ENCODE assay signal across 26 cellular contexts in the genomic region with DNA sequence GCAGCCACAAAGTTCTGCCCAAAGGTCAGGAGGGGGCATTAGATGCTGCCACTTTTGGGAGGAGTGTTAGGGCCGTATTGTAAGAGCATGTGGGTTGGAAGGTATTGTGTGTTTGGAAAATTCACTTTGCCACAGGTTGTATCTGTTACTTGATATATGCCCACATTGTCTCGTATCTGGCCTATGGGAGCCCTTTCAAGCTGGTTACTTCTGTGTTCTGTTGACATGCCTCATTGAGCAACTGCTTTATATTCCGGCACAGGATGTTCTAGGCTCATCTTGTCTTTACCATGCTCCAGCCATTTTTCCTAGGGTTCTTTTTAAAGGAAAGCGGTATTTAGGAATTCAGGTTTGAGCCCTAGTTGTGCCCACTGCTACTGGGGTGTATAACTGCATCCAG. TPM values are rescaled to one million over a fixed set of nuclear protein-coding genes. Genes with fewer than 3 reads are reported as not detected.
DNase-seq lines count a peak whose midpoint lies in the region; ATAC-seq, FAIRE-seq and TF ChIP-seq lines count a peak whose summit lies in the region.
"Had no signal": no experiment of that assay in that cellular context is flagged by ENCODE, and none has a peak within 500 bp of the region (broad histone marks: within the 10 kb centered on the region; RNA-seq: fewer than 3 reads in every experiment).

No MANE protein-coding gene starts in this region.

- peaks cover 6% of the 10 kb centered on the region for H3K27me3 Mint-ChIP-seq in GM23338 (ENCODE audit: insufficient read depth, low read depth, poor library complexity)
- H3K27me3 Mint-ChIP-seq in memory B cell = no peaks in the 10 kb centered on the region
- H3K27me3 Mint-ChIP-seq in endothelial cell (ENCODE audit: unreplicated experiment) = no peaks in the 10 kb centered on the region
- H3K27me3 Mint-ChIP-seq: CD4-positive, alpha-beta T cell had no signal

- DNase-seq in GM23338 (ENCODE audit: low spot score) (no peak), OCI-LY7 (ENCODE audit: low spot score) (no peak), memory B cell (ENCODE audit: low spot score in 2 of 2) (no peak), urothelium cell line (ENCODE audit: low spot score) (no peak), endothelial cell (ENCODE audit: low spot score) (no peak), WERI-Rb-1 (no peak)
- DNase-seq in activated CD8-positive, alpha-beta memory T cell treated with anti-CD3 and anti-CD28 coated beads, Interleukin-2, amount 50 U/mL, for 48 hours = no peak
- DNase-seq: BE2C; Caco-2; CD4-positive, alpha-beta T cell; DMS 273 treated with DMSO at 0.1 percent for 48 hours; DMS79 treated with DMSO at 0.1 percent for 48 hours; MM.1S; NCI-H1048; NCI-H1436; NCI-H1930; NCI-H2227 treated with DMSO at 0.1 percent for 48 hours; NCI-H510A; NCI-H774; NK-92 treated with Interleukin-12 subunit alpha and Interleukin-12 subunit beta, amount 100 ng/mL, for 24 hours; OCI-M1; Right ventricle myocardium superior had no signal

- H3K4me1 Mint-ChIP-seq in GM23338 = peaks cover 77% of the 10 kb centered on the region
- H3K4me1 Mint-ChIP-seq in memory B cell = peaks cover 23% of the 10 kb centered on the region
- H3K4me1 Mint-ChIP-seq in endothelial cell (ENCODE audit: unreplicated experiment) = peaks cover 7% of the 10 kb centered on the region

- H3K79me2 ChIP-seq in GM23338 (replicated peaks; ENCODE audit: insufficient read depth) (peaks cover 100% of the 10 kb centered on the region), OCI-LY7 (ENCODE audit: insufficient read depth, low read depth, low read length) (peaks cover 78% of the 10 kb centered on the region)

- no peak overlapping the region for H2AFZ ChIP-seq in GM23338
- no peak overlapping the region for H2AFZ ChIP-seq in OCI-LY7 (ENCODE audit: low read length)

- H3K36me3 ChIP-seq in GM23338 (ENCODE audit: insufficient read depth) (no peaks in the 10 kb centered on the region; the same call in 1 of the 2 replicates), OCI-LY7 (ENCODE audit: insufficient read depth, low read length) (peaks cover 64% of the 10 kb centered on the region), WERI-Rb-1 (peaks cover 57% of the 10 kb centered on the region)
- H3K36me3 ChIP-seq: BE2C had no signal

- peaks cover 41% of the 10 kb centered on the region for H3K36me3 Mint-ChIP-seq in GM23338 (ENCODE audit: low read depth)
- peaks cover 16% of the 10 kb centered on the region for H3K36me3 Mint-ChIP-seq in memory B cell
- peaks cover 8% of the 10 kb centered on the region for H3K36me3 Mint-ChIP-seq in endothelial cell (ENCODE audit: low read depth, unreplicated experiment)

- intact Hi-C loops in OCI-LY7 (cut with micrococcal nuclease; ENCODE audit: unreplicated experiment) = no loop called here

- H4K20me1 ChIP-seq in GM23338 (replicated peaks; ENCODE audit: insufficient read depth) = peaks cover 58% of the 10 kb centered on the region
- H4K20me1 ChIP-seq in OCI-LY7 (ENCODE audit: insufficient read depth, low read length) = peaks cover 8% of the 10 kb centered on the region

- H3K4me3 Mint-ChIP-seq in GM23338 (no peak overlapping the region), memory B cell (no peak overlapping the region), endothelial cell (ENCODE audit: unreplicated experiment) (no peak overlapping the region)
- H3K4me3 Mint-ChIP-seq: CD4-positive, alpha-beta T cell had no signal

- H3K27ac ChIP-seq in GM23338 (ENCODE audit: low read depth) (no peak overlapping the region), OCI-LY7 (ENCODE audit: low read depth, low read length, poor library complexity, severe bottlenecking) (no peak overlapping the region), WERI-Rb-1 (no peak overlapping the region)
- H3K27ac ChIP-seq: HL-60 had no signal

- ATAC-seq in GM23338 = no peak
- ATAC-seq in memory B cell (ENCODE audit: low read depth) = peak; percentile 54
- ATAC-seq: HepG2, K562 had no signal

- POLR2A ChIA-PET in OCI-LY7 (lab: Charles Lee) = no interaction called here

- H3K27ac Mint-ChIP-seq in GM23338 (peak overlapping the region; percentile 19; the same call in 1 of the 2 replicates), memory B cell (no peak overlapping the region), endothelial cell (ENCODE audit: unreplicated experiment) (no peak overlapping the region)
- H3K27ac Mint-ChIP-seq: CD4-positive, alpha-beta T cell had no signal

- H3K9me3 ChIP-seq in OCI-LY7 (ENCODE audit: low read length) (no peaks in the 10 kb centered on the region), WERI-Rb-1 (ENCODE audit: severe bottlenecking) (no peaks in the 10 kb centered on the region)
- H3K9me3 ChIP-seq: BE2C, Caco-2, HAP-1 had no signal

- peak; percentile 81 for FAIRE-seq in urothelium cell line (lab: Jason Lieb, UNC)
- FAIRE-seq: HepG2, K562 had no signal

- H3K9me2 ChIP-seq in GM23338 (ENCODE audit: insufficient read depth) (no peaks in the 10 kb centered on the region), OCI-LY7 (ENCODE audit: insufficient read depth, low read length) (no peaks in the 10 kb centered on the region)

- no peaks in the 10 kb centered on the region for H3K9me3 Mint-ChIP-seq in GM23338
- no peaks in the 10 kb centered on the region for H3K9me3 Mint-ChIP-seq in memory B cell
- no peaks in the 10 kb centered on the region for H3K9me3 Mint-ChIP-seq in endothelial cell (ENCODE audit: unreplicated experiment)
- H3K9me3 Mint-ChIP-seq: CD4-positive, alpha-beta T cell had no signal

- H3K4me3 ChIP-seq in GM23338 (no peak overlapping the region), OCI-LY7 (ENCODE audit: low read depth, low read length, poor library complexity, severe bottlenecking) (no peak overlapping the region), WERI-Rb-1 (ENCODE audit: low read depth, low read length) (no peak overlapping the region)
- H3K4me3 ChIP-seq: HAP-1, K562 had no signal

- H3K4me1 ChIP-seq in GM23338 (ENCODE audit: insufficient read depth) (peaks cover 53% of the 10 kb centered on the region), OCI-LY7 (ENCODE audit: insufficient read depth, low read length, poor library complexity, severe bottlenecking) (peaks cover 14% of the 10 kb centered on the region)
- H3K4me1 ChIP-seq: BE2C, Caco-2 had no signal

- CTCF ChIA-PET in OCI-LY7 (lab: Charles Lee; ENCODE audit: unreplicated experiment) = no interaction called here

- H3F3A ChIP-seq in GM23338 (replicated peaks; ENCODE audit: low read depth) = no peaks in the 10 kb centered on the region

- TF ChIP-seq CTCF in GM23338 (conservative IDR thresholded peaks at IDR 0.05; ENCODE audit: low read depth in 2 of 2) = no peak
- TF ChIP-seq CTCF in OCI-LY7 (conservative IDR thresholded peaks at IDR 0.05; ENCODE audit: low read length) = no peak
- no peak for TF ChIP-seq CTCF in endothelial cell (IDR thresholded peaks at IDR 0.05; ENCODE audit: unreplicated experiment)
- TF ChIP-seq CTCF in WERI-Rb-1 (IDR thresholded peaks at IDR 0.05; ENCODE audit: low read depth, low read length) = no peak

- no TSS peak for BruUV-seq in OCI-LY7 (replicated peaks; lab: Mats Ljungman, UMichigan)

- no peaks in the 10 kb centered on the region for H3K27me3 ChIP-seq in GM23338 (ENCODE audit: insufficient read depth)
- no peaks in the 10 kb centered on the region for H3K27me3 ChIP-seq in WERI-Rb-1 (ENCODE audit: insufficient read depth, low read depth, severe bottlenecking)
- H3K27me3 ChIP-seq: BE2C had no signal

- H3K4me2 ChIP-seq in GM23338 = no peak overlapping the region
- H3K4me2 ChIP-seq in OCI-LY7 (ENCODE audit: low read length) = 0 out of 2 replicates have a peak overlapping the region, but pooled peaks have one; percentile 5

TF ChIP-seq in GM23338, 12 proteins besides CTCF, POLR2A, EP300 and RAD21 (continues in another document):
- TF ChIP-seq ZNF331 (CRISPR knock-in tag; IDR thresholded peaks at IDR 0.05; ENCODE audit: low read depth) (no peak), EZH2 (IDR thresholded peaks at IDR 0.05; ENCODE audit: low read depth, unreplicated experiment) (no peak), EZH2phosphoT487 (IDR thresholded peaks at IDR 0.05; ENCODE audit: unreplicated experiment) (no peak), POLR2AphosphoS5 (IDR thresholded peaks at IDR 0.05; ENCODE audit: low read depth) (no peak)
- TF ChIP-seq, protein P1, sequence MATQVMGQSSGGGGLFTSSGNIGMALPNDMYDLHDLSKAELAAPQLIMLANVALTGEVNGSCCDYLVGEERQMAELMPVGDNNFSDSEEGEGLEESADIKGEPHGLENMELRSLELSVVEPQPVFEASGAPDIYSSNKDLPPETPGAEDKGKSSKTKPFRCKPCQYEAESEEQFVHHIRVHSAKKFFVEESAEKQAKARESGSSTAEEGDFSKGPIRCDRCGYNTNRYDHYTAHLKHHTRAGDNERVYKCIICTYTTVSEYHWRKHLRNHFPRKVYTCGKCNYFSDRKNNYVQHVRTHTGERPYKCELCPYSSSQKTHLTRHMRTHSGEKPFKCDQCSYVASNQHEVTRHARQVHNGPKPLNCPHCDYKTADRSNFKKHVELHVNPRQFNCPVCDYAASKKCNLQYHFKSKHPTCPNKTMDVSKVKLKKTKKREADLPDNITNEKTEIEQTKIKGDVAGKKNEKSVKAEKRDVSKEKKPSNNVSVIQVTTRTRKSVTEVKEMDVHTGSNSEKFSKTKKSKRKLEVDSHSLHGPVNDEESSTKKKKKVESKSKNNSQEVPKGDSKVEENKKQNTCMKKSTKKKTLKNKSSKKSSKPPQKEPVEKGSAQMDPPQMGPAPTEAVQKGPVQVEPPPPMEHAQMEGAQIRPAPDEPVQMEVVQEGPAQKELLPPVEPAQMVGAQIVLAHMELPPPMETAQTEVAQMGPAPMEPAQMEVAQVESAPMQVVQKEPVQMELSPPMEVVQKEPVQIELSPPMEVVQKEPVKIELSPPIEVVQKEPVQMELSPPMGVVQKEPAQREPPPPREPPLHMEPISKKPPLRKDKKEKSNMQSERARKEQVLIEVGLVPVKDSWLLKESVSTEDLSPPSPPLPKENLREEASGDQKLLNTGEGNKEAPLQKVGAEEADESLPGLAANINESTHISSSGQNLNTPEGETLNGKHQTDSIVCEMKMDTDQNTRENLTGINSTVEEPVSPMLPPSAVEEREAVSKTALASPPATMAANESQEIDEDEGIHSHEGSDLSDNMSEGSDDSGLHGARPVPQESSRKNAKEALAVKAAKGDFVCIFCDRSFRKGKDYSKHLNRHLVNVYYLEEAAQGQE (IDR thresholded peaks at IDR 0.05; ENCODE audit: unreplicated experiment) = no peak
- TF ChIP-seq, protein P2, sequence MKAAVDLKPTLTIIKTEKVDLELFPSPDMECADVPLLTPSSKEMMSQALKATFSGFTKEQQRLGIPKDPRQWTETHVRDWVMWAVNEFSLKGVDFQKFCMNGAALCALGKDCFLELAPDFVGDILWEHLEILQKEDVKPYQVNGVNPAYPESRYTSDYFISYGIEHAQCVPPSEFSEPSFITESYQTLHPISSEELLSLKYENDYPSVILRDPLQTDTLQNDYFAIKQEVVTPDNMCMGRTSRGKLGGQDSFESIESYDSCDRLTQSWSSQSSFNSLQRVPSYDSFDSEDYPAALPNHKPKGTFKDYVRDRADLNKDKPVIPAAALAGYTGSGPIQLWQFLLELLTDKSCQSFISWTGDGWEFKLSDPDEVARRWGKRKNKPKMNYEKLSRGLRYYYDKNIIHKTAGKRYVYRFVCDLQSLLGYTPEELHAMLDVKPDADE (IDR thresholded peaks at IDR 0.05) = no peak

RNA-seq across cellular contexts. Expression of a gene that starts 6.0 kb away (rescaled TPM):
- total RNA-seq in GM23338 (2014; rRNA removed; shearing (Covaris generic)) = 53.6 and 66.4 TPM in 2 replicates
- polyA plus RNA-seq in GM23338 (2016; fragmentation: Nextera tagmentation; extraction: Ambion mirVana) = 18.5 and 19.3 TPM in 2 replicates
- total RNA-seq in OCI-LY7 (2014; rRNA removed; shearing (Covaris generic)) = 10.2 and 14.0 TPM in 2 replicates
- total RNA-seq in OCI-LY7 (2022) (14.9 and 16.2 TPM in 2 replicates), endothelial cell (ENCODE audit: unreplicated experiment) (23.7 TPM)
